In the genomic region with DNA sequence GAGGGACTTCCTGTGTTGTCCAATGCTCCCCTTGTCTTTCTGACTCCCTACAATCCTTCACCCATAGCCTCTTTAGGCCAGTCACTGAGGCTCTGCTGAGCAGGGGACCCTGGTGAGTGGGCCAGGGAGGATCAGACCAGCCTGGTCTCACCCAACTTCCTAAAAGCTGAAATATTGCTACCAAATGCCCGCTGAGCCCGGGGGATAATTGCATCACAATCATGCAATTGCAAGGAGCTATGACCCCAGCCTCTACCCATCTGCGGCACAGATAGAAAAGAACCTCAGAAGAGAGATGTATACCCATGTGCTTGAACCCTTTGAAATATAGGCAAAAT, we compare ENCODE assay signal across 8 cellular contexts. TPM values are rescaled to one million over a fixed set of nuclear protein-coding genes. Genes with fewer than 3 reads are reported as not detected.
A peak's percentile ranks its signal among the peaks of the same experiment; 100 is the strongest.
DNase-seq lines count a peak whose midpoint lies in the region; ATAC-seq, FAIRE-seq and TF ChIP-seq lines count a peak whose summit lies in the region.

No MANE protein-coding gene starts in this region.

- no peaks in the 10 kb centered on the region for H3K27me3 Mint-ChIP-seq in activated CD4-positive, alpha-beta T cell treated with anti-CD3 and anti-CD28 coated beads, Interleukin-2, amount 10 ng/mL, durations not matched to agents 7 days and 5 days
- no peaks in the 10 kb centered on the region for H3K27me3 Mint-ChIP-seq in activated CD8-positive, alpha-beta T cell treated with anti-CD3 and anti-CD28 coated beads, Interleukin-2, amount 10 ng/mL, durations not matched to agents 7 days and 5 days (ENCODE audit: low read depth)

- CTCF ChIA-PET in activated CD4-positive, alpha-beta T cell treated with anti-CD3 and anti-CD28 coated beads, Interleukin-2, amount 10 ng/mL, durations not matched to agents 7 days and 5 days (lab: Charles Lee) = interaction anchor here (1.4 kb wide), 1 partner anchor 254 kb away, joined by 4 read pairs; no protein-coding TSS in a partner anchor
- CTCF ChIA-PET in activated CD8-positive, alpha-beta T cell treated with anti-CD3 and anti-CD28 coated beads, Interleukin-2, amount 10 ng/mL, durations not matched to agents 7 days and 5 days (lab: Charles Lee) = interaction anchor here (1.0 kb wide), 1 partner anchor 90 kb away, joined by 3 read pairs; no protein-coding TSS in a partner anchor

- ATAC-seq in activated CD8-positive, alpha-beta T cell treated with anti-CD3 and anti-CD28 coated beads, Interleukin-2, amount 10 ng/mL, durations not matched to agents 7 days and 5 days = no peak
- ATAC-seq in thoracic aorta (ENCODE audit: insufficient number of reproducible peaks, low FRiP score, low read depth) (no peak), HG03571 (IDR thresholded peaks at IDR 0.05; ENCODE audit: unreplicated experiment) (no peak)

- H3K27ac ChIP-seq in layer of hippocampus (ENCODE audit: low read depth, low read length) (peak overlapping the region; percentile 31), thoracic aorta (peak overlapping the region; percentile 80 to 88)

- peaks cover 78% of the 10 kb centered on the region for H3K4me1 Mint-ChIP-seq in activated CD4-positive, alpha-beta T cell treated with anti-CD3 and anti-CD28 coated beads, Interleukin-2, amount 10 ng/mL, durations not matched to agents 7 days and 5 days
- peaks cover 77% of the 10 kb centered on the region for H3K4me1 Mint-ChIP-seq in activated CD8-positive, alpha-beta T cell treated with anti-CD3 and anti-CD28 coated beads, Interleukin-2, amount 10 ng/mL, durations not matched to agents 7 days and 5 days (ENCODE audit: low read depth)

- H3K9me3 Mint-ChIP-seq in activated CD4-positive, alpha-beta T cell treated with anti-CD3 and anti-CD28 coated beads, Interleukin-2, amount 10 ng/mL, durations not matched to agents 7 days and 5 days = peaks cover 6% of the 10 kb centered on the region
- no peaks in the 10 kb centered on the region for H3K9me3 Mint-ChIP-seq in activated CD8-positive, alpha-beta T cell treated with anti-CD3 and anti-CD28 coated beads, Interleukin-2, amount 10 ng/mL, durations not matched to agents 7 days and 5 days (ENCODE audit: insufficient read depth)

- H3K4me3 ChIP-seq in thoracic aorta = peak overlapping the region; percentile 82

- H3K27ac Mint-ChIP-seq in activated CD4-positive, alpha-beta T cell treated with anti-CD3 and anti-CD28 coated beads, Interleukin-2, amount 10 ng/mL, durations not matched to agents 7 days and 5 days = peak overlapping the region; percentile 100
- peak overlapping the region; percentile 100 for H3K27ac Mint-ChIP-seq in activated CD8-positive, alpha-beta T cell treated with anti-CD3 and anti-CD28 coated beads, Interleukin-2, amount 10 ng/mL, durations not matched to agents 7 days and 5 days

- H3K36me3 Mint-ChIP-seq in activated CD4-positive, alpha-beta T cell treated with anti-CD3 and anti-CD28 coated beads, Interleukin-2, amount 10 ng/mL, durations not matched to agents 7 days and 5 days (ENCODE audit: low read depth) = peaks cover 36% of the 10 kb centered on the region
- peaks cover 27% of the 10 kb centered on the region for H3K36me3 Mint-ChIP-seq in activated CD8-positive, alpha-beta T cell treated with anti-CD3 and anti-CD28 coated beads, Interleukin-2, amount 10 ng/mL, durations not matched to agents 7 days and 5 days (ENCODE audit: low read depth)

- H3K27me3 ChIP-seq in layer of hippocampus (ENCODE audit: control insufficient read depth, insufficient read depth, low read length) = no peaks in the 10 kb centered on the region
- no peaks in the 10 kb centered on the region for H3K27me3 ChIP-seq in thoracic aorta (replicated peaks; ENCODE audit: insufficient read depth)

- POLR2A ChIA-PET in activated CD4-positive, alpha-beta T cell treated with anti-CD3 and anti-CD28 coated beads, Interleukin-2, amount 10 ng/mL, durations not matched to agents 7 days and 5 days (lab: Charles Lee) = no interaction called here
- POLR2A ChIA-PET in activated CD8-positive, alpha-beta T cell treated with anti-CD3 and anti-CD28 coated beads, Interleukin-2, amount 10 ng/mL, durations not matched to agents 7 days and 5 days (lab: Charles Lee) = interaction anchor here (0.6 to 6.0 kb wide), 7 partner anchors 50 to 193 kb away, joined by 4 to 40 read pairs (median 7); partner anchors contain the start of genes SP110, SP140 and SP140L

- no peak for TF ChIP-seq POLR2A in GM12892 (IDR thresholded peaks at IDR 0.05; ENCODE audit: low read depth, low read length)

- TF ChIP-seq CTCF in thoracic aorta (IDR thresholded peaks at IDR 0.05) = no peak

- FAIRE-seq in GM12892 (lab: Jason Lieb, UNC) = no peak

- DNase-seq in activated CD4-positive, alpha-beta T cell treated with anti-CD3 and anti-CD28 coated beads, Interleukin-2, amount 10 ng/mL, durations not matched to agents 7 days and 5 days = no peak
- DNase-seq in activated CD4-positive, alpha-beta T cell treated with anti-CD3 and anti-CD28 coated beads for 48 hours = no peak
- DNase-seq in activated CD8-positive, alpha-beta T cell treated with anti-CD3 and anti-CD28 coated beads, Interleukin-2, amount 10 ng/mL, durations not matched to agents 7 days and 5 days = no peak
- DNase-seq in thoracic aorta (ENCODE audit: low spot score) = no peak
- no peak for DNase-seq in stimulated activated CD4-positive, alpha-beta T cell treated with anti-CD3 and anti-CD28 coated beads, Interleukin-1b, Interleukin-23, amount 100 ng/mL, for 48 hours
- DNase-seq in GM12892 (ENCODE audit: insufficient read length) = no peak

- no peaks in the 10 kb centered on the region for H3K36me3 ChIP-seq in thoracic aorta

- no peaks in the 10 kb centered on the region for H3K9me3 ChIP-seq in thoracic aorta

- H3K4me3 Mint-ChIP-seq in activated CD4-positive, alpha-beta T cell treated with anti-CD3 and anti-CD28 coated beads, Interleukin-2, amount 10 ng/mL, durations not matched to agents 7 days and 5 days = peak overlapping the region; percentile 97
- peak overlapping the region; percentile 99 for H3K4me3 Mint-ChIP-seq in activated CD8-positive, alpha-beta T cell treated with anti-CD3 and anti-CD28 coated beads, Interleukin-2, amount 10 ng/mL, durations not matched to agents 7 days and 5 days

- H3K4me1 ChIP-seq in thoracic aorta (ENCODE audit: control insufficient read depth in 1 of 2, low read depth in 2 of 2) = peaks cover 13 to 32% of the 10 kb centered on the region in 2 donors

RNA-seq across cellular contexts. Expression of gene SP100, which starts 3.7 kb away (rescaled TPM):
- total RNA-seq in activated CD4-positive, alpha-beta T cell treated with anti-CD3 and anti-CD28 coated beads, Interleukin-2, amount 10 ng/mL, durations not matched to agents 7 days and 5 days = 100 to 1,000 TPM; 364 to 392 TPM
- 100 to 1,000 TPM; 295 to 309 TPM for total RNA-seq in activated CD8-positive, alpha-beta T cell treated with anti-CD3 and anti-CD28 coated beads, Interleukin-2, amount 10 ng/mL, durations not matched to agents 7 days and 5 days
- total RNA-seq in thoracic aorta = 100 to 1,000 TPM; 125 to 193 TPM
- polyA plus RNA-seq in GM12892 (2012; ENCODE audit: missing spikeins) = 228 TPM
